22 cellular contexts compared by ENCODE assay signal in genomic region chr13:70107125-70107497, GRCh38. TPM values are rescaled to one million over a fixed set of nuclear protein-coding genes. Genes with fewer than 3 reads are reported as not detected.
DNase-seq lines count a peak whose midpoint lies in the region; ATAC-seq, FAIRE-seq and TF ChIP-seq lines count a peak whose summit lies in the region.
"Had no signal": no experiment of that assay in that cellular context is flagged by ENCODE, and none has a peak within 500 bp of the region (broad histone marks: within the 10 kb centered on the region; RNA-seq: fewer than 3 reads in every experiment).

No MANE protein-coding gene starts in this region.

- H2BK5ac ChIP-seq in H1 (ENCODE audit: low read depth, low read length), result no peak overlapping the region

- ATAC-seq in SK-N-SH treated with all-trans-retinoic acid at 6 μM for 48 hours (no peak), HG02588 (IDR thresholded peaks at IDR 0.05; ENCODE audit: unreplicated experiment) (no peak), gastroesophageal sphincter (no peak)
- ATAC-seq: left colon; PC-3; right cardiac atrium; stimulated activated naive B cell treated with anti-CD40 and anti-IgM and Interleukin-4, amounts not matched to agents 10 μg/mL and 1 μg/mL and 100 μg/mL, for 72 hours had no signal

- peak overlapping the region in 1 of 2 experiments; percentile 26; a peak in 1 of 4 replicates for H3K4me3 ChIP-seq in SK-N-SH (ENCODE audit: low read depth in 2 of 2, low read length in 1 of 2)
- peak overlapping the region; percentile 42 to 67 (median 58); a peak in 6 of 8 replicates for H3K4me3 ChIP-seq in H1 (ENCODE audit: extremely low read depth in 1 of 4, insufficient read depth in 2 of 4, low read depth in 3 of 4, low read length in 4 of 4)
- no peak overlapping the region for H3K4me3 ChIP-seq in gastroesophageal sphincter
- H3K4me3 ChIP-seq: thyroid gland had no signal

- peak overlapping the region; percentile 8 for H3K4ac ChIP-seq in H1 (replicated peaks; ENCODE audit: insufficient read length, low read depth, low read length)

- TF ChIP-seq EP300 in SK-N-SH (IDR thresholded peaks at IDR 0.05; ENCODE audit: borderline replicate concordance in 1 of 2, low read depth in 1 of 2, low read length in 1 of 2) (no peak), H1 (IDR thresholded peaks at IDR 0.05; ENCODE audit: borderline replicate concordance in 1 of 2, low read depth in 2 of 2, low read length in 2 of 2) (no peak), gastroesophageal sphincter (IDR thresholded peaks at IDR 0.05) (no peak)

- no peak overlapping the region for H3K14ac ChIP-seq in H1 (ENCODE audit: insufficient read length)

- peaks cover 69% of the 10 kb centered on the region for H3K27me3 Mint-ChIP-seq in mesothelial cell of epicardium (ENCODE audit: low read depth)

- TF ChIP-seq CTCF in SK-N-SH (IDR thresholded peaks at IDR 0.05), result no peak
- TF ChIP-seq CTCF in H1 (IDR thresholded peaks at IDR 0.05; ENCODE audit: control extremely low read depth in 1 of 3, insufficient read depth in 1 of 3, low read depth in 1 of 3, low read length in 3 of 3), result no peak
- no peak for TF ChIP-seq CTCF in mesothelial cell of epicardium (IDR thresholded peaks at IDR 0.05; ENCODE audit: unreplicated experiment)
- TF ChIP-seq CTCF in gastroesophageal sphincter (IDR thresholded peaks at IDR 0.05), result no peak

- H3K9me2 ChIP-seq in SK-N-SH, result no peaks in the 10 kb centered on the region

- no peaks in the 10 kb centered on the region for H3K4me1 Mint-ChIP-seq in mesothelial cell of epicardium
- H3K4me1 Mint-ChIP-seq: stimulated activated naive B cell treated with anti-CD40 and anti-IgM and Interleukin-4, amounts not matched to agents 10 μg/mL and 1 μg/mL and 100 μg/mL, for 72 hours had no signal

- POLR2A ChIA-PET in SK-N-SH (lab: Yijun Ruan, JAX), result no interaction called here
- POLR2A ChIA-PET in H1 (lab: Charles Lee; ENCODE audit: partially characterized antibody), result no interaction called here
- POLR2A ChIA-PET in HEK293T (lab: Yijun Ruan, JAX), result no interaction called here

- H4K91ac ChIP-seq in H1 (replicated peaks; ENCODE audit: insufficient read length, low read length), result no peak overlapping the region

- no peak overlapping the region for H4K8ac ChIP-seq in H1 (ENCODE audit: extremely low read depth, insufficient read depth, low read length)

- H2BK12ac ChIP-seq in H1 (ENCODE audit: low read depth, low read length), result peak overlapping the region; percentile 39; the same call in 1 of the 2 replicates

- H4K20me1 ChIP-seq in SK-N-SH (ENCODE audit: insufficient read depth) (no peaks in the 10 kb centered on the region), H1 (replicated peaks in 1 of 2; ENCODE audit: control insufficient read depth in 1 of 2, insufficient read depth in 2 of 2, low read length in 2 of 2) (no peaks in the 10 kb centered on the region)

- H3K4me1 ChIP-seq in SK-N-SH (ENCODE audit: control insufficient read depth in 1 of 2, insufficient read depth in 2 of 2, low read depth in 1 of 2, low read length in 1 of 2) (peaks cover 0 to 8% of the 10 kb centered on the region in 2 experiments; a peak in 2 of 4 replicates), H1 (replicated peaks in 1 of 4; ENCODE audit: control insufficient read depth in 3 of 4, insufficient read depth in 4 of 4, low read length in 3 of 4) (peaks cover 0 to 4% (median 2%) of the 10 kb centered on the region in 4 experiments; a peak in 2 of 7 replicates), gastroesophageal sphincter (no peaks in the 10 kb centered on the region)
- H3K4me1 ChIP-seq: thyroid gland had no signal

- H3K23me2 ChIP-seq in H1 (ENCODE audit: low read depth, low read length), result peaks cover 10% of the 10 kb centered on the region; the same call in 1 of the 2 replicates

- H3K36me3 ChIP-seq in SK-N-SH (replicated peaks in 1 of 2; ENCODE audit: control insufficient read depth in 1 of 2, insufficient read depth in 2 of 2, low read length in 1 of 2), result no peaks in the 10 kb centered on the region
- no peaks in the 10 kb centered on the region for H3K36me3 ChIP-seq in H1 (ENCODE audit: control insufficient read depth in 2 of 4, insufficient read depth in 4 of 4, low read length in 3 of 4)
- no peaks in the 10 kb centered on the region for H3K36me3 ChIP-seq in gastroesophageal sphincter
- H3K36me3 ChIP-seq: thyroid gland had no signal

- H3K27ac Mint-ChIP-seq in mesothelial cell of epicardium, result no peak overlapping the region
- H3K27ac Mint-ChIP-seq: stimulated activated naive B cell treated with anti-CD40 and anti-IgM and Interleukin-4, amounts not matched to agents 10 μg/mL and 1 μg/mL and 100 μg/mL, for 72 hours had no signal

- H2AFZ ChIP-seq in SK-N-SH (ENCODE audit: low read depth), result no peak overlapping the region
- H2AFZ ChIP-seq in H1 (ENCODE audit: low read length), result peak overlapping the region; percentile 81; the same call in 1 of the 2 replicates

- H3K9me3 ChIP-seq in SK-N-SH (no peaks in the 10 kb centered on the region; the same call in 1 of the 2 replicates), H1 (ENCODE audit: insufficient read depth in 2 of 2, low read depth in 1 of 2, low read length in 1 of 2) (no peaks in the 10 kb centered on the region), gastroesophageal sphincter (no peaks in the 10 kb centered on the region)
- H3K9me3 ChIP-seq: thyroid gland had no signal

- no peaks in the 10 kb centered on the region for H3K9me3 Mint-ChIP-seq in mesothelial cell of epicardium
- H3K9me3 Mint-ChIP-seq: stimulated activated naive B cell treated with anti-CD40 and anti-IgM and Interleukin-4, amounts not matched to agents 10 μg/mL and 1 μg/mL and 100 μg/mL, for 72 hours had no signal

- H2AK5ac ChIP-seq in H1 (ENCODE audit: low read depth, low read length), result no peak overlapping the region

- CTCF ChIA-PET in SK-N-SH (lab: Yijun Ruan, JAX), result interaction anchor here (2.4 to 2.9 kb wide), 2 partner anchors 8 to 204 kb away, joined by 8 to 16 read pairs; no protein-coding TSS in a partner anchor
- CTCF ChIA-PET in H1 (lab: Charles Lee; ENCODE audit: partially characterized antibody), result interaction anchor here (1.2 to 1.5 kb wide), 3 partner anchors 7 to 281 kb away, joined by 3 to 9 read pairs (median 3); no protein-coding TSS in a partner anchor
- CTCF ChIA-PET in HEK293T (lab: Yijun Ruan, JAX), result interaction anchor here (1.9 kb wide), 1 partner anchor 8 kb away, joined by 5 read pairs; no protein-coding TSS in a partner anchor

- no peak overlapping the region for H2BK120ac ChIP-seq in H1 (replicated peaks; ENCODE audit: low read depth, low read length)

- H3K79me2 ChIP-seq in SK-N-SH (ENCODE audit: insufficient read depth) (no peaks in the 10 kb centered on the region), H1 (ENCODE audit: control insufficient read depth in 1 of 2, insufficient read depth in 2 of 2, low read length in 2 of 2) (no peaks in the 10 kb centered on the region)

- no peak overlapping the region for H2BK15ac ChIP-seq in H1 (ENCODE audit: low read length)

- no peaks in the 10 kb centered on the region for H3K79me1 ChIP-seq in H1 (ENCODE audit: low read depth, low read length)

- H3K4me2 ChIP-seq in SK-N-SH, result no peak overlapping the region
- peak overlapping the region; percentile 89 to 97 for H3K4me2 ChIP-seq in H1 (ENCODE audit: insufficient read depth in 1 of 2, low read depth in 2 of 2, low read length in 2 of 2)

- H3K27ac ChIP-seq in SK-N-SH (ENCODE audit: low read depth in 2 of 2, low read length in 1 of 2) (no peak overlapping the region), H1 (ENCODE audit: low read depth, low read length) (no peak overlapping the region), gastroesophageal sphincter (no peak overlapping the region)
- H3K27ac ChIP-seq: thyroid gland had no signal

- peak; percentile 5 for DNase-seq in SK-N-SH
- no peak for DNase-seq in H1 (ENCODE audit: low read depth in 1 of 2, low spot score in 2 of 2)
- DNase-seq in mesothelial cell of epicardium (ENCODE audit: low spot score in 2 of 2, unreplicated experiment in 2 of 2), result no peak
- DNase-seq in HEK293T (ENCODE audit: extremely low spot score), result no peak
- DNase-seq in NCI-H2107 treated with DMSO at 0.1 percent for 48 hours (lab: John Stamatoyannopoulos, UW; ENCODE audit: unreplicated experiment), result no peak
- DNase-seq: activated CD4-positive, alpha-beta T cell treated with anti-CD3 and anti-CD28 coated beads for 4 hours; activated effector memory CD4-positive, alpha-beta T cell treated with anti-CD3 and anti-CD28 coated beads, Interleukin-2, amount 50 U/mL, for 16 hours; effector memory CD4-positive, alpha-beta T cell; left colon; midbrain; NCI-H187 treated with DMSO at 0.1 percent for 48 hours; NCI-H526 treated with DMSO at 0.1 percent for 48 hours; PC-3; stimulated activated naive B cell treated with anti-CD40 and anti-IgM and Interleukin-4, amounts not matched to agents 10 μg/mL and 1 μg/mL and 100 μg/mL, for 72 hours; T1000; thyroid gland had no signal

- H3K9ac ChIP-seq in SK-N-SH, result no peak overlapping the region
- no peak overlapping the region for H3K9ac ChIP-seq in H1 (replicated peaks in 1 of 4; ENCODE audit: extremely low read depth in 1 of 4, low read depth in 3 of 4, low read length in 3 of 4)

- H2BK20ac ChIP-seq in H1 (ENCODE audit: low read length), result no peak overlapping the region

- 29% methylated on average over 8 of the region's 9 CpGs for WGBS in SK-N-SH (ENCODE audit: low lambda C conversion rate)
- WGBS in H1 (ENCODE audit: extremely low coverage in 1 of 2, insufficient coverage in 1 of 2, insufficient read length in 1 of 2, insufficient replicate concordance in 2 of 2, low coverage in 1 of 2, low lambda C conversion rate in 2 of 2, missing lambda C conversion rate in 1 of 2), 2 experiments, result 41% methylated on average over 8 of the region's 9 CpGs; no CpG with 5 or more reads in 1 of the 2 experiments
- 71 to 88% methylated on average over 2 to 4 of the region's 9 CpGs for WGBS in gastroesophageal sphincter (ENCODE audit: low coverage in 1 of 2), 2 donors

- H3F3A ChIP-seq in SK-N-SH (replicated peaks; ENCODE audit: insufficient read depth), result no peaks in the 10 kb centered on the region

- no peak overlapping the region for H3K23ac ChIP-seq in H1 (ENCODE audit: insufficient read length)

- no peak for FAIRE-seq in H1 (lab: Jason Lieb, UNC)

- H3K56ac ChIP-seq in H1 (replicated peaks; ENCODE audit: insufficient read length, low read depth, low read length), result no peak overlapping the region

- no peak overlapping the region for H4K5ac ChIP-seq in H1 (ENCODE audit: insufficient read length, low read depth, low read length)

- H3K4me3 Mint-ChIP-seq in mesothelial cell of epicardium, result peak overlapping the region; percentile 54
- H3K4me3 Mint-ChIP-seq: stimulated activated naive B cell treated with anti-CD40 and anti-IgM and Interleukin-4, amounts not matched to agents 10 μg/mL and 1 μg/mL and 100 μg/mL, for 72 hours had no signal

- H3K27me3 ChIP-seq in SK-N-SH (ENCODE audit: insufficient read depth) (no peaks in the 10 kb centered on the region), H1 (replicated peaks in 1 of 4; ENCODE audit: control insufficient read depth in 3 of 4, extremely low read depth in 1 of 4, insufficient read depth in 3 of 4, low read length in 3 of 4) (peaks cover 16 to 30% (median 27%) of the 10 kb centered on the region in 4 experiments), gastroesophageal sphincter (peaks cover 20% of the 10 kb centered on the region)
- H3K27me3 ChIP-seq: thyroid gland had no signal

- H3K36me3 Mint-ChIP-seq in mesothelial cell of epicardium, result no peaks in the 10 kb centered on the region
- H3K36me3 Mint-ChIP-seq: stimulated activated naive B cell treated with anti-CD40 and anti-IgM and Interleukin-4, amounts not matched to agents 10 μg/mL and 1 μg/mL and 100 μg/mL, for 72 hours had no signal

- no peak overlapping the region for H3K18ac ChIP-seq in H1 (ENCODE audit: extremely low read depth, low read length)

- TF ChIP-seq RAD21 in SK-N-SH (IDR thresholded peaks at IDR 0.05; ENCODE audit: low read length) (no peak), H1 (IDR thresholded peaks at IDR 0.05 in 1 of 2, conservative IDR thresholded peaks at IDR 0.05 in 1 of 2; ENCODE audit: low read depth in 2 of 2, low read length in 2 of 2) (no peak)

- TF ChIP-seq POLR2A in H1 (IDR thresholded peaks at IDR 0.05; ENCODE audit: control extremely low read depth in 1 of 2, low read depth in 2 of 2, low read length in 2 of 2) (no peak), gastroesophageal sphincter (IDR thresholded peaks at IDR 0.05) (no peak)

RNA-seq across cellular contexts. Expression of gene ATXN8OS, which starts 0.5 kb away (rescaled TPM):
- not detected in 2 replicates for polyA plus RNA-seq in SK-N-SH (2012; rRNA removed)
- not detected in 2 replicates for polyA plus RNA-seq in SK-N-SH (2012; cell fraction: cytosol; rRNA removed)
- not detected in 2 replicates for polyA plus RNA-seq in SK-N-SH (2012; cell fraction: nucleus; rRNA removed)
- total RNA-seq in H1 (2021; fragmentation: NEBNext Ultra II Directional; extraction: Animal tissue kit (Norgen Biotek cat#: 25700)), result not detected in 2 replicates
- not detected in 2 replicates for polyA plus RNA-seq in H1 (2011; rRNA removed)
- not detected for polyA plus RNA-seq in H1 (2011; cell fraction: cytosol; rRNA removed)
- polyA plus RNA-seq in H1 (2011; cell fraction: nucleus; rRNA removed), result not detected
- not detected in 4 replicates for polyA plus RNA-seq in H1 (2012, experiment 1 of 2)
- polyA plus RNA-seq in H1 (2012, experiment 2 of 2), result not detected
- not detected for polyA plus RNA-seq in H1 (2013, experiment 1 of 2)
- not detected for polyA plus RNA-seq in H1 (2013, experiment 2 of 2)
- not detected in 2 replicates for polyA minus RNA-seq in H1 (2011; rRNA and poly(A)+ RNA removed)
- not detected for polyA minus RNA-seq in H1 (2011; cell fraction: cytosol; rRNA and poly(A)+ RNA removed)
- not detected for polyA minus RNA-seq in H1 (2011; cell fraction: nucleus; rRNA and poly(A)+ RNA removed)
- not detected in 3 replicates for total RNA-seq in mesothelial cell of epicardium
- total RNA-seq in gastroesophageal sphincter, result not detected
- total RNA-seq: left colon, MCF 10A, PC-3, right cardiac atrium, SK-MEL-5, thyroid gland had no signal
- polyA plus RNA-seq: right cardiac atrium had no signal

RNA-seq across cellular contexts. Expression of gene KLHL1, which starts 1.1 kb away (rescaled TPM):
- polyA plus RNA-seq in SK-N-SH (2012; rRNA removed) (not detected in 2 replicates), H1 (2011; rRNA removed) (not detected in 2 replicates)
- polyA plus RNA-seq in SK-N-SH (2012; cell fraction: cytosol; rRNA removed), result not detected in 2 replicates
- polyA plus RNA-seq in SK-N-SH (2012; cell fraction: nucleus; rRNA removed), result not detected in 2 replicates
- not detected in 2 replicates for total RNA-seq in H1 (2021; fragmentation: NEBNext Ultra II Directional; extraction: Animal tissue kit (Norgen Biotek cat#: 25700))
- not detected for polyA plus RNA-seq in H1 (2011; cell fraction: cytosol; rRNA removed)
- not detected for polyA plus RNA-seq in H1 (2011; cell fraction: nucleus; rRNA removed)
- polyA plus RNA-seq in H1 (2012, experiment 1 of 2), result not detected in 4 replicates
- polyA plus RNA-seq in H1 (2012, experiment 2 of 2), result not detected
- not detected for polyA plus RNA-seq in H1 (2013, experiment 1 of 2)
- not detected for polyA plus RNA-seq in H1 (2013, experiment 2 of 2)
- polyA minus RNA-seq in H1 (2011; rRNA and poly(A)+ RNA removed), result not detected in 2 replicates
- not detected for polyA minus RNA-seq in H1 (2011; cell fraction: cytosol; rRNA and poly(A)+ RNA removed)
- 0.10 TPM for polyA minus RNA-seq in H1 (2011; cell fraction: nucleus; rRNA and poly(A)+ RNA removed)
- total RNA-seq in mesothelial cell of epicardium (0.05 TPM in 1 of 3 replicates, not detected in the others), gastroesophageal sphincter (under 1 TPM in 1 of 4 donors, not detected in 3; 0.13 TPM)
- total RNA-seq: MCF 10A, PC-3, right cardiac atrium, thyroid gland had no signal
- polyA plus RNA-seq: right cardiac atrium had no signal

Comparison
In these comparisons a context has a peak if more than half of its experiments do, and no peak if none do; other contexts are left out.
1. H3K4me3 ChIP-seq: peak in H1 (4 of 4); none in gastroesophageal sphincter (0 of 2).
2. Of the 17 proteins assayed by ChIP-seq in both H1 and SK-N-SH: peak only in H1: MAX; only in SK-N-SH: none; in both: none; in neither: 16.